26 cellular contexts compared by ENCODE assay signal in genomic region chr3:31767920-31768319, GRCh38.
"Had no signal": no experiment of that assay in that cellular context is flagged by ENCODE, and none has a peak within 500 bp of the region (broad histone marks: within the 10 kb centered on the region; RNA-seq: fewer than 3 reads in every experiment).

No MANE protein-coding gene starts in this region.

- H3K4me3 Mint-ChIP-seq: activated CD4-positive, alpha-beta T cell treated with anti-CD3 and anti-CD28 coated beads, Interleukin-2, amount 10 ng/mL, durations not matched to agents 7 days and 5 days; activated naive CD4-positive, alpha-beta T cell treated with anti-CD3 and anti-CD28 coated beads, Interleukin-2, amount 10 ng/mL, durations not matched to agents 7 days and 5 days; activated T-helper 1 cell treated with anti-CD3 and anti-CD28 coated beads, Interleukin-12 subunit alpha, Interleukin-12 subunit beta, Interleukin-2, Interleukin-4 antibody, amounts not matched to agents 30 ng/mL and 10 ng/mL and 1 ng/mL, durations not matched to agents 14 hours and 24 hours and 36 hours; dendritic cell treated with granulocyte-macrophage colony-stimulating factor and Interleukin-4, amounts not matched to agents 40 ng/mL and 50 ng/mL, for 4 days; endodermal cell; nephron progenitor cell; stimulated activated naive CD8-positive, alpha-beta T cell treated with anti-CD3 and anti-CD28 coated beads, Interleukin-15, amount 100 ng/mL, for 72 hours had no signal

- H3K4me3 ChIP-seq: breast epithelium, heart right ventricle, left lung, lower lobe of right lung, mucosa of descending colon, right lobe of liver, thyroid gland, upper lobe of right lung had no signal

- H3K27ac Mint-ChIP-seq: activated CD4-positive, alpha-beta T cell treated with anti-CD3 and anti-CD28 coated beads, Interleukin-2, amount 10 ng/mL, durations not matched to agents 7 days and 5 days; activated naive CD4-positive, alpha-beta T cell treated with anti-CD3 and anti-CD28 coated beads, Interleukin-2, amount 10 ng/mL, durations not matched to agents 7 days and 5 days; endodermal cell; nephron progenitor cell; stimulated activated naive CD8-positive, alpha-beta T cell treated with anti-CD3 and anti-CD28 coated beads, Interleukin-15, amount 100 ng/mL, for 72 hours had no signal

- H3K27me3 ChIP-seq: breast epithelium, heart right ventricle, left lung, neutrophil, right lobe of liver, thyroid gland, upper lobe of right lung had no signal

- H3K36me3 Mint-ChIP-seq: activated naive CD4-positive, alpha-beta T cell treated with anti-CD3 and anti-CD28 coated beads, Interleukin-2, amount 10 ng/mL, durations not matched to agents 7 days and 5 days had no signal

- H3K9me3 Mint-ChIP-seq: activated CD4-positive, alpha-beta T cell treated with anti-CD3 and anti-CD28 coated beads, Interleukin-2, amount 10 ng/mL, durations not matched to agents 7 days and 5 days; activated naive CD4-positive, alpha-beta T cell treated with anti-CD3 and anti-CD28 coated beads, Interleukin-2, amount 10 ng/mL, durations not matched to agents 7 days and 5 days; activated T-helper 1 cell treated with anti-CD3 and anti-CD28 coated beads, Interleukin-12 subunit alpha, Interleukin-12 subunit beta, Interleukin-2, Interleukin-4 antibody, amounts not matched to agents 30 ng/mL and 10 ng/mL and 1 ng/mL, durations not matched to agents 14 hours and 24 hours and 36 hours; dendritic cell treated with granulocyte-macrophage colony-stimulating factor and Interleukin-4, amounts not matched to agents 40 ng/mL and 50 ng/mL, for 4 days; endodermal cell; stimulated activated naive CD8-positive, alpha-beta T cell treated with anti-CD3 and anti-CD28 coated beads, Interleukin-15, amount 100 ng/mL, for 72 hours had no signal

- ATAC-seq: esophagus mucosa, mucosa of descending colon had no signal

- H3K27me3 Mint-ChIP-seq: activated CD4-positive, alpha-beta T cell treated with anti-CD3 and anti-CD28 coated beads, Interleukin-2, amount 10 ng/mL, durations not matched to agents 7 days and 5 days; activated naive CD4-positive, alpha-beta T cell treated with anti-CD3 and anti-CD28 coated beads, Interleukin-2, amount 10 ng/mL, durations not matched to agents 7 days and 5 days; stimulated activated naive CD8-positive, alpha-beta T cell treated with anti-CD3 and anti-CD28 coated beads, Interleukin-15, amount 100 ng/mL, for 72 hours had no signal

- DNase-seq: activated CD4-positive, alpha-beta T cell treated with anti-CD3 and anti-CD28 coated beads for 1 hour; activated CD4-positive, alpha-beta T cell treated with anti-CD3 and anti-CD28 coated beads, Interleukin-2, amount 10 ng/mL, durations not matched to agents 7 days and 5 days; activated CD8-positive, alpha-beta memory T cell treated with anti-CD3 and anti-CD28 coated beads, Interleukin-2, amount 50 U/mL, for 4 hours; activated effector memory CD4-positive, alpha-beta T cell treated with anti-CD3 and anti-CD28 coated beads, Interleukin-2, amount 50 U/mL, for 16 hours; activated naive CD4-positive, alpha-beta T cell treated with anti-CD3 and anti-CD28 coated beads, Interleukin-2, amount 10 ng/mL, durations not matched to agents 7 days and 5 days; activated T-cell treated with anti-CD3 and anti-CD28 coated beads, Interleukin-2, amount 50 U/mL, for 1 hour; central memory CD4-positive, alpha-beta T cell; endodermal cell; foreskin fibroblast; heart right ventricle; left lung; lower lobe of right lung; mucosa of descending colon; nephron progenitor cell; right lobe of liver; stimulated activated CD4-positive, alpha-beta T cell treated with anti-CD3 and anti-CD28 coated beads, Interleukin-2, amount 100 ng/mL, for 48 hours; stimulated activated naive CD8-positive, alpha-beta T cell treated with anti-CD3 and anti-CD28 coated beads, Interleukin-15, amount 100 ng/mL, for 72 hours; substantia nigra; T-helper 2 cell; thyroid gland; upper lobe of right lung had no signal

- H3K36me3 ChIP-seq: breast epithelium, heart right ventricle, left lung, lower lobe of right lung, neutrophil, right lobe of liver, thyroid gland, upper lobe of right lung had no signal

- H3K4me1 ChIP-seq: breast epithelium, lower lobe of right lung, right lobe of liver had no signal

- H3K9me3 ChIP-seq: breast epithelium, heart right ventricle, left lung, lower lobe of right lung, mucosa of descending colon, neutrophil, right lobe of liver, thyroid gland, upper lobe of right lung had no signal

- H3K27ac ChIP-seq: breast epithelium, heart right ventricle, left lung, lower lobe of right lung, neutrophil, right lobe of liver, thyroid gland, upper lobe of right lung had no signal
